Comparison of ENCODE assay signal across 1 cellular context in the genomic region with DNA sequence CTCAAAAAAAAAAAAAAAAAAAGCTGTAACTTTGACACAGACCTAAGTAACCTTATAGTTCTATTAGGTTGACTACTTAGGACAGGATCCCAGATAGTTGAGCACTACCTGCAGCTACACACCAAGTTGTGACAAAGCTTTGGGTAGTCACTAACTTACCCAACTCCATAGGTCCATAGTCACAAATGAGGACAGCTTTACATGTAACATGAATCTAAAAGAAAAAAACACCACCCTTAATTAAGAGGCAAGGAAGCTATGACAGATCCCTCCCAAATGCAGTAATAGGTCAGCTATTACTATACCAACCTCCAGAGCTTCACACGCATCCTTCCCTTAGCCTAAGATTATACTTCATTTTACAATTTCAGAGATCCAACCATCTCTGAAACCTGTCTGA.
TF ChIP-seq lines count a peak whose summit lies in the region.

No MANE protein-coding gene starts in this region.

TF ChIP-seq in H1, 55 proteins besides CTCF, POLR2A, EP300 and RAD21:
- no peak for TF ChIP-seq TBP (IDR thresholded peaks at IDR 0.05; ENCODE audit: low read depth, low read length)
- TF ChIP-seq SRF (IDR thresholded peaks at IDR 0.05; ENCODE audit: low read depth, low read length): no peak
- TF ChIP-seq, protein P1, sequence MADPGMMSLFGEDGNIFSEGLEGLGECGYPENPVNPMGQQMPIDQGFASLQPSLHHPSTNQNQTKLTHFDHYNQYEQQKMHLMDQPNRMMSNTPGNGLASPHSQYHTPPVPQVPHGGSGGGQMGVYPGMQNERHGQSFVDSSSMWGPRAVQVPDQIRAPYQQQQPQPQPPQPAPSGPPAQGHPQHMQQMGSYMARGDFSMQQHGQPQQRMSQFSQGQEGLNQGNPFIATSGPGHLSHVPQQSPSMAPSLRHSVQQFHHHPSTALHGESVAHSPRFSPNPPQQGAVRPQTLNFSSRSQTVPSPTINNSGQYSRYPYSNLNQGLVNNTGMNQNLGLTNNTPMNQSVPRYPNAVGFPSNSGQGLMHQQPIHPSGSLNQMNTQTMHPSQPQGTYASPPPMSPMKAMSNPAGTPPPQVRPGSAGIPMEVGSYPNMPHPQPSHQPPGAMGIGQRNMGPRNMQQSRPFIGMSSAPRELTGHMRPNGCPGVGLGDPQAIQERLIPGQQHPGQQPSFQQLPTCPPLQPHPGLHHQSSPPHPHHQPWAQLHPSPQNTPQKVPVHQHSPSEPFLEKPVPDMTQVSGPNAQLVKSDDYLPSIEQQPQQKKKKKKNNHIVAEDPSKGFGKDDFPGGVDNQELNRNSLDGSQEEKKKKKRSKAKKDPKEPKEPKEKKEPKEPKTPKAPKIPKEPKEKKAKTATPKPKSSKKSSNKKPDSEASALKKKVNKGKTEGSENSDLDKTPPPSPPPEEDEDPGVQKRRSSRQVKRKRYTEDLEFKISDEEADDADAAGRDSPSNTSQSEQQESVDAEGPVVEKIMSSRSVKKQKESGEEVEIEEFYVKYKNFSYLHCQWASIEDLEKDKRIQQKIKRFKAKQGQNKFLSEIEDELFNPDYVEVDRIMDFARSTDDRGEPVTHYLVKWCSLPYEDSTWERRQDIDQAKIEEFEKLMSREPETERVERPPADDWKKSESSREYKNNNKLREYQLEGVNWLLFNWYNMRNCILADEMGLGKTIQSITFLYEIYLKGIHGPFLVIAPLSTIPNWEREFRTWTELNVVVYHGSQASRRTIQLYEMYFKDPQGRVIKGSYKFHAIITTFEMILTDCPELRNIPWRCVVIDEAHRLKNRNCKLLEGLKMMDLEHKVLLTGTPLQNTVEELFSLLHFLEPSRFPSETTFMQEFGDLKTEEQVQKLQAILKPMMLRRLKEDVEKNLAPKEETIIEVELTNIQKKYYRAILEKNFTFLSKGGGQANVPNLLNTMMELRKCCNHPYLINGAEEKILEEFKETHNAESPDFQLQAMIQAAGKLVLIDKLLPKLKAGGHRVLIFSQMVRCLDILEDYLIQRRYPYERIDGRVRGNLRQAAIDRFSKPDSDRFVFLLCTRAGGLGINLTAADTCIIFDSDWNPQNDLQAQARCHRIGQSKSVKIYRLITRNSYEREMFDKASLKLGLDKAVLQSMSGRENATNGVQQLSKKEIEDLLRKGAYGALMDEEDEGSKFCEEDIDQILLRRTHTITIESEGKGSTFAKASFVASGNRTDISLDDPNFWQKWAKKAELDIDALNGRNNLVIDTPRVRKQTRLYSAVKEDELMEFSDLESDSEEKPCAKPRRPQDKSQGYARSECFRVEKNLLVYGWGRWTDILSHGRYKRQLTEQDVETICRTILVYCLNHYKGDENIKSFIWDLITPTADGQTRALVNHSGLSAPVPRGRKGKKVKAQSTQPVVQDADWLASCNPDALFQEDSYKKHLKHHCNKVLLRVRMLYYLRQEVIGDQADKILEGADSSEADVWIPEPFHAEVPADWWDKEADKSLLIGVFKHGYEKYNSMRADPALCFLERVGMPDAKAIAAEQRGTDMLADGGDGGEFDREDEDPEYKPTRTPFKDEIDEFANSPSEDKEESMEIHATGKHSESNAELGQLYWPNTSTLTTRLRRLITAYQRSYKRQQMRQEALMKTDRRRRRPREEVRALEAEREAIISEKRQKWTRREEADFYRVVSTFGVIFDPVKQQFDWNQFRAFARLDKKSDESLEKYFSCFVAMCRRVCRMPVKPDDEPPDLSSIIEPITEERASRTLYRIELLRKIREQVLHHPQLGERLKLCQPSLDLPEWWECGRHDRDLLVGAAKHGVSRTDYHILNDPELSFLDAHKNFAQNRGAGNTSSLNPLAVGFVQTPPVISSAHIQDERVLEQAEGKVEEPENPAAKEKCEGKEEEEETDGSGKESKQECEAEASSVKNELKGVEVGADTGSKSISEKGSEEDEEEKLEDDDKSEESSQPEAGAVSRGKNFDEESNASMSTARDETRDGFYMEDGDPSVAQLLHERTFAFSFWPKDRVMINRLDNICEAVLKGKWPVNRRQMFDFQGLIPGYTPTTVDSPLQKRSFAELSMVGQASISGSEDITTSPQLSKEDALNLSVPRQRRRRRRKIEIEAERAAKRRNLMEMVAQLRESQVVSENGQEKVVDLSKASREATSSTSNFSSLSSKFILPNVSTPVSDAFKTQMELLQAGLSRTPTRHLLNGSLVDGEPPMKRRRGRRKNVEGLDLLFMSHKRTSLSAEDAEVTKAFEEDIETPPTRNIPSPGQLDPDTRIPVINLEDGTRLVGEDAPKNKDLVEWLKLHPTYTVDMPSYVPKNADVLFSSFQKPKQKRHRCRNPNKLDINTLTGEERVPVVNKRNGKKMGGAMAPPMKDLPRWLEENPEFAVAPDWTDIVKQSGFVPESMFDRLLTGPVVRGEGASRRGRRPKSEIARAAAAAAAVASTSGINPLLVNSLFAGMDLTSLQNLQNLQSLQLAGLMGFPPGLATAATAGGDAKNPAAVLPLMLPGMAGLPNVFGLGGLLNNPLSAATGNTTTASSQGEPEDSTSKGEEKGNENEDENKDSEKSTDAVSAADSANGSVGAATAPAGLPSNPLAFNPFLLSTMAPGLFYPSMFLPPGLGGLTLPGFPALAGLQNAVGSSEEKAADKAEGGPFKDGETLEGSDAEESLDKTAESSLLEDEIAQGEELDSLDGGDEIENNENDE (IDR thresholded peaks at IDR 0.05; ENCODE audit: insufficient replicate concordance, low read length): no peak
- TF ChIP-seq CHD2 (IDR thresholded peaks at IDR 0.05; ENCODE audit: low read length): no peak
- no peak for TF ChIP-seq ATF2 (IDR thresholded peaks at IDR 0.05; ENCODE audit: low read length)
- no peak for TF ChIP-seq TEAD4 (IDR thresholded peaks at IDR 0.05; ENCODE audit: low read depth, low read length)
- TF ChIP-seq KDM5A (IDR thresholded peaks at IDR 0.05; ENCODE audit: low read length): no peak
- no peak for TF ChIP-seq TAF1 (IDR thresholded peaks at IDR 0.05; ENCODE audit: low read depth, low read length)
- no peak for TF ChIP-seq KDM1A (IDR thresholded peaks at IDR 0.05; ENCODE audit: borderline replicate concordance, low read length)
